ENCODE assay signal across 31 cellular contexts in genomic region chr5:74430910-74431309, GRCh38.
"Had no signal": no experiment of that assay in that cellular context is flagged by ENCODE, and none has a peak within 500 bp of the region (broad histone marks: within the 10 kb centered on the region; RNA-seq: fewer than 3 reads in every experiment).

No MANE protein-coding gene starts in this region.

- H3K4me3 ChIP-seq: heart left ventricle, left ventricle myocardium inferior, lung, pancreas, prostate gland, sigmoid colon, testis, thyroid gland, transverse colon, upper lobe of right lung had no signal

- H3K27me3 ChIP-seq: heart left ventricle, pancreas, sigmoid colon, testis, thyroid gland, transverse colon, upper lobe of right lung had no signal

- H3K4me1 ChIP-seq: prostate gland, sigmoid colon, thyroid gland had no signal

- H3K36me3 ChIP-seq: heart left ventricle, left ventricle myocardium inferior, pancreas, prostate gland, sigmoid colon, thyroid gland, transverse colon, upper lobe of right lung had no signal

- H3K4me1 Mint-ChIP-seq: stimulated activated naive CD8-positive, alpha-beta T cell treated with anti-CD3 and anti-CD28 coated beads, Interleukin-15, amount 100 ng/mL, for 72 hours had no signal

- H3K27ac Mint-ChIP-seq: immature natural killer cell; mesothelial cell of epicardium; naive B cell; natural killer cell; nephron progenitor cell; stimulated activated memory B cell treated with anti-CD40 and anti-IgM and Interleukin-4, amounts not matched to agents 10 μg/mL and 1 μg/mL and 100 μg/mL, for 72 hours; stimulated activated naive CD8-positive, alpha-beta T cell treated with anti-CD3 and anti-CD28 coated beads, Interleukin-15, amount 100 ng/mL, for 72 hours had no signal

- H3K27ac ChIP-seq: heart left ventricle, left ventricle myocardium inferior, pancreas, prostate gland, sigmoid colon, testis, thyroid gland, transverse colon, upper lobe of right lung had no signal

- H3K36me3 Mint-ChIP-seq: immature natural killer cell; mesothelial cell of epicardium; naive B cell; natural killer cell; stimulated activated memory B cell treated with anti-CD40 and anti-IgM and Interleukin-4, amounts not matched to agents 10 μg/mL and 1 μg/mL and 100 μg/mL, for 72 hours had no signal

- H3K9me3 Mint-ChIP-seq: mesothelial cell of epicardium; natural killer cell; stimulated activated memory B cell treated with anti-CD40 and anti-IgM and Interleukin-4, amounts not matched to agents 10 μg/mL and 1 μg/mL and 100 μg/mL, for 72 hours; stimulated activated naive CD8-positive, alpha-beta T cell treated with anti-CD3 and anti-CD28 coated beads, Interleukin-15, amount 100 ng/mL, for 72 hours had no signal

- DNase-seq: heart left ventricle; hypothalamus; immature natural killer cell; kidney; left colon; left ventricle myocardium inferior; mesendoderm; naive B cell; natural killer cell; nephron progenitor cell; nucleus accumbens; pancreas; retina; right cardiac atrium; sigmoid colon; small intestine; stimulated activated CD4-positive, alpha-beta T cell treated with anti-CD3 and anti-CD28 coated beads, Interleukin-1b, Interleukin-23, amount 100 ng/mL, for 48 hours; stimulated activated CD4-positive, alpha-beta T cell treated with anti-CD3 and anti-CD28 coated beads, Interleukin-2, amount 100 ng/mL, for 48 hours; stimulated activated CD4-positive, alpha-beta T cell treated with anti-CD3 and anti-CD28 coated beads, Interleukin-4, amount 100 ng/mL, for 4 hours; stimulated activated CD8-positive, alpha-beta memory T cell treated with anti-CD3 and anti-CD28 coated beads, Interleukin-4, amount 100 ng/mL, for 48 hours; stimulated activated naive CD4-positive, alpha-beta T cell treated with Interleukin-2 at 50 U/mL for 16 hours; stimulated activated naive CD8-positive, alpha-beta T cell treated with anti-CD3 and anti-CD28 coated beads, Interleukin-15, amount 100 ng/mL, for 72 hours; substantia nigra; testis; thyroid gland; transverse colon; upper lobe of right lung had no signal

- H3K4me3 Mint-ChIP-seq: immature natural killer cell; mesothelial cell of epicardium; naive B cell; natural killer cell; nephron progenitor cell; stimulated activated memory B cell treated with anti-CD40 and anti-IgM and Interleukin-4, amounts not matched to agents 10 μg/mL and 1 μg/mL and 100 μg/mL, for 72 hours; stimulated activated naive CD8-positive, alpha-beta T cell treated with anti-CD3 and anti-CD28 coated beads, Interleukin-15, amount 100 ng/mL, for 72 hours had no signal

- H3K9me3 ChIP-seq: heart left ventricle, left ventricle myocardium inferior, pancreas, prostate gland, sigmoid colon, testis, thyroid gland, transverse colon, upper lobe of right lung had no signal

- ATAC-seq: heart left ventricle; left colon; natural killer cell; pancreas; right cardiac atrium; stimulated activated memory B cell treated with anti-CD40 and anti-IgM and Interleukin-4, amounts not matched to agents 10 μg/mL and 1 μg/mL and 100 μg/mL, for 72 hours; stimulated activated naive CD8-positive, alpha-beta T cell treated with anti-CD3 and anti-CD28 coated beads, Interleukin-15, amount 100 ng/mL, for 72 hours had no signal
